1 cellular context compared by ENCODE assay signal in the genomic region with DNA sequence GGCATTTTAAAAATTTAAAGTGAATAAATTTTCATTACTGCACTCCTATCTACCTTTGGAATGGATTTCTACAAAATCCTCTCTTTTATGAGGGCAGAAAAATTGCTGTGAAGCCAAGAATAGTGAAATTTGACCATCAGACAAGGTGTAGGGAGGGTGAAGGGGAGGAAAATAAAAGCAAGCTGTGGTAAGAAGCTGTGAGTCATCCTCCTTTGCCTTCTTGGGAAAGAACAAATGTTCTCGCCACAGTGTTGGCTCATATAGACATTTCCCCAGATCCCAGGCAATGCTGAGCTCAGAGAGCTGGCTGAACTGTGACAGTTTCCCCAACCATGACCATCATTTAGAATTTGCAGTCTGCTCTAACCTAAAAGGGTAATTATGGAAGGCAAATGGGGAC.
TF ChIP-seq lines count a peak whose summit lies in the region.

No MANE protein-coding gene starts in this region.

TF ChIP-seq in WTC11, 78 proteins besides CTCF, POLR2A, EP300 and RAD21 (continued from another document):
- no peak for TF ChIP-seq IRF2 (CRISPR knock-in tag; IDR thresholded peaks at IDR 0.05; ENCODE audit: borderline replicate concordance, low read depth)
